ENCODE assay signal across 15 cellular contexts in the genomic region with DNA sequence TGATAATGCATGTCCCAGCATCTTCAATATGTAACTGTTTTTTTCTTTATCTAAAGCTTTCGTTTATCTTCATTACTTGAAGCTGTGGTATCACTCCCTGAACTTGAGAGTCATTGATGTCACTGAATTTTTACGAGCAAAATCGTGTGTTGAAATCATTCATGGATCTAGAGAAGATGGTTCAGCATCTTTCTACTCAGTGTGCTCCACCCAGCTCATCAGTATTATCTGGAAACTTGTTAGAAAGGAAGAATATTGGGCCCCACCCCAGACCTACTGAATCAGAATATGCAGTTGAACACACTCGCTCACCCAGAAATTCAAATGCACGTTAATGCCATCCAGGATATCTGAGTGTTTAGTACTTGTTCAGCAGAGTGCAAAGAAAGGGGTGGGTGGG. TPM values are rescaled to one million over a fixed set of nuclear protein-coding genes. Genes with fewer than 3 reads are reported as not detected.
DNase-seq lines count a peak whose midpoint lies in the region; ATAC-seq and TF ChIP-seq lines count a peak whose summit lies in the region.
"Had no signal": no experiment of that assay in that cellular context is flagged by ENCODE, and none has a peak within 500 bp of the region (broad histone marks: within the 10 kb centered on the region; RNA-seq: fewer than 3 reads in every experiment).

No MANE protein-coding gene starts in this region.

- CTCF ChIA-PET in HEK293 (lab: Yijun Ruan, JAX) = interaction anchor here (0.6 kb wide), 1 partner anchor 132 kb away, joined by 3 read pairs; no protein-coding TSS in a partner anchor

- no peak overlapping the region for H2AFZ ChIP-seq in osteoblast (ENCODE audit: low read length)

- H3K4me3 ChIP-seq in HEK293 (ENCODE audit: low read depth, low read length) (no peak overlapping the region), osteoblast (ENCODE audit: insufficient read depth, low read length) (no peak overlapping the region)
- H3K4me3 ChIP-seq: A549 had no signal

- H3K4me1 Mint-ChIP-seq in brain (peaks cover 87% of the 10 kb centered on the region), type B pancreatic cell (ENCODE audit: unreplicated experiment) (peaks cover 57% of the 10 kb centered on the region), progenitor cell of endocrine pancreas (ENCODE audit: low read depth) (peaks cover 18% of the 10 kb centered on the region)

- POLR2A ChIA-PET in HEK293 (lab: Yijun Ruan, JAX) = interaction anchor here (0.9 kb wide), 1 partner anchor 59 kb away, joined by 3 read pairs; no protein-coding TSS in a partner anchor

- H3K9me3 Mint-ChIP-seq in brain (no peaks in the 10 kb centered on the region), type B pancreatic cell (no peaks in the 10 kb centered on the region), progenitor cell of endocrine pancreas (ENCODE audit: low read depth) (no peaks in the 10 kb centered on the region)
- H3K9me3 Mint-ChIP-seq: CD4-positive, alpha-beta T cell; H9 had no signal

- H3K36me3 Mint-ChIP-seq in brain (peaks cover 11% of the 10 kb centered on the region), type B pancreatic cell (peaks cover 27% of the 10 kb centered on the region), progenitor cell of endocrine pancreas (ENCODE audit: insufficient read depth) (no peaks in the 10 kb centered on the region)

- H3K27ac Mint-ChIP-seq in brain (peak overlapping the region in 1 of 5 experiments; percentile 71), type B pancreatic cell (no peak overlapping the region), progenitor cell of endocrine pancreas (no peak overlapping the region)
- H3K27ac Mint-ChIP-seq: CD4-positive, alpha-beta T cell; H9 had no signal

- no peak for DNase-seq in omental fat pad (ENCODE audit: low spot score)
- DNase-seq in type B pancreatic cell (ENCODE audit: extremely low spot score, unreplicated experiment) = no peak
- DNase-seq in progenitor cell of endocrine pancreas (ENCODE audit: low spot score, unreplicated experiment) = no peak
- DNase-seq in osteoblast (ENCODE audit: insufficient read length, low spot score, missing footprints) = no peak
- DNase-seq: AML-193; Caco-2; CD4-positive, alpha-beta T cell; H9 had no signal

- no peak overlapping the region for H3K4me2 ChIP-seq in osteoblast (ENCODE audit: insufficient read depth, low read length)
- H3K4me2 ChIP-seq: A549 had no signal

- H3K4me3 Mint-ChIP-seq in brain (peak overlapping the region in 4 of 5 experiments; percentile 17 to 78 (median 60)), type B pancreatic cell (peak overlapping the region; percentile 73), progenitor cell of endocrine pancreas (ENCODE audit: low read depth) (no peak overlapping the region)
- H3K4me3 Mint-ChIP-seq: CD4-positive, alpha-beta T cell; H9 had no signal

- no peaks in the 10 kb centered on the region for H3K79me2 ChIP-seq in osteoblast (ENCODE audit: insufficient read depth, low read length)

- H4K20me1 ChIP-seq in osteoblast (ENCODE audit: insufficient read depth, low read length) = no peaks in the 10 kb centered on the region

- H3K27me3 ChIP-seq in osteoblast (ENCODE audit: insufficient read depth, low read length) = peaks cover 10% of the 10 kb centered on the region

- H3K27me3 Mint-ChIP-seq in brain = peaks cover 5% of the 10 kb centered on the region
- H3K27me3 Mint-ChIP-seq in type B pancreatic cell = peaks cover 10% of the 10 kb centered on the region
- H3K27me3 Mint-ChIP-seq in progenitor cell of endocrine pancreas = no peaks in the 10 kb centered on the region

- H3K36me3 ChIP-seq in HEK293 (ENCODE audit: control insufficient read depth in 2 of 2, insufficient read depth in 1 of 2, low read length in 2 of 2) (no peaks in the 10 kb centered on the region), osteoblast (ENCODE audit: insufficient read depth, low read length) (no peaks in the 10 kb centered on the region)

- no peak overlapping the region for H3K27ac ChIP-seq in HEK293 (ENCODE audit: extremely low read depth, low read depth, low read length)
- no peak overlapping the region for H3K27ac ChIP-seq in osteoblast (ENCODE audit: low read depth, low read length)
- H3K27ac ChIP-seq: 22Rv1, A549, C4-2B had no signal

- peak; percentile 32 for ATAC-seq in omental fat pad (ENCODE audit: low FRiP score)
- no peak for ATAC-seq in SK-N-SH treated with all-trans-retinoic acid at 6 μM for 48 hours
- ATAC-seq: A549, HepG2 had no signal

- H3K4me1 ChIP-seq in HEK293 (ENCODE audit: control insufficient read depth, insufficient read depth, low read length) = peaks cover 2% of the 10 kb centered on the region; the same call in 1 of the 2 replicates
- no peaks in the 10 kb centered on the region for H3K4me1 ChIP-seq in osteoblast (ENCODE audit: insufficient read depth, low read length)
- H3K4me1 ChIP-seq: A549, Caco-2 had no signal

- H3K9me3 ChIP-seq in HEK293 (ENCODE audit: control insufficient read depth, insufficient read depth, low read depth, low read length) = no peaks in the 10 kb centered on the region
- H3K9me3 ChIP-seq in osteoblast (ENCODE audit: low read depth, low read length) = no peaks in the 10 kb centered on the region
- H3K9me3 ChIP-seq: A549, Caco-2 had no signal

- TF ChIP-seq CTCF in HEK293 (tag by site-specific recombination; IDR thresholded peaks at IDR 0.05) = no peak
- no peak for TF ChIP-seq CTCF in brain (conservative IDR thresholded peaks at IDR 0.05)
- no peak for TF ChIP-seq CTCF in omental fat pad (IDR thresholded peaks at IDR 0.05)
- TF ChIP-seq CTCF in type B pancreatic cell (conservative IDR thresholded peaks at IDR 0.05) = no peak
- no peak for TF ChIP-seq CTCF in progenitor cell of endocrine pancreas (IDR thresholded peaks at IDR 0.05; ENCODE audit: unreplicated experiment)
- no peak for TF ChIP-seq CTCF in osteoblast (IDR thresholded peaks at IDR 0.05; ENCODE audit: extremely low read depth, low read depth, low read length)

TF ChIP-seq in HEK293, 187 proteins besides CTCF, POLR2A, EP300 and RAD21:
- no peak for TF ChIP-seq ZNF155 (tag by site-specific recombination; IDR thresholded peaks at IDR 0.05)
- TF ChIP-seq WT1 (tag by site-specific recombination; IDR thresholded peaks at IDR 0.05) = peak; percentile 43; the same call in 1 of the 2 replicates
- no peak for TF ChIP-seq ZNF175 (tag by site-specific recombination; IDR thresholded peaks at IDR 0.05)
- TF ChIP-seq ZBTB21 (tag by site-specific recombination; IDR thresholded peaks at IDR 0.05) = no peak

TF ChIP-seq in SK-N-SH treated with all-trans-retinoic acid at 6 μM for 48 hours, 23 proteins besides CTCF, POLR2A, EP300 and RAD21 (continues in another document):
- TF ChIP-seq SNAI2 (CRISPR knock-in tag; IDR thresholded peaks at IDR 0.05) = no peak
- TF ChIP-seq OSR1 (CRISPR knock-in tag; IDR thresholded peaks at IDR 0.05) = no peak
- TF ChIP-seq ZC3H10 (CRISPR knock-in tag; IDR thresholded peaks at IDR 0.05) = no peak
- no peak for TF ChIP-seq RARB (CRISPR knock-in tag; IDR thresholded peaks at IDR 0.05)
- no peak for TF ChIP-seq TCF4 (CRISPR knock-in tag; IDR thresholded peaks at IDR 0.05; ENCODE audit: borderline replicate concordance)
- TF ChIP-seq, protein P1, sequence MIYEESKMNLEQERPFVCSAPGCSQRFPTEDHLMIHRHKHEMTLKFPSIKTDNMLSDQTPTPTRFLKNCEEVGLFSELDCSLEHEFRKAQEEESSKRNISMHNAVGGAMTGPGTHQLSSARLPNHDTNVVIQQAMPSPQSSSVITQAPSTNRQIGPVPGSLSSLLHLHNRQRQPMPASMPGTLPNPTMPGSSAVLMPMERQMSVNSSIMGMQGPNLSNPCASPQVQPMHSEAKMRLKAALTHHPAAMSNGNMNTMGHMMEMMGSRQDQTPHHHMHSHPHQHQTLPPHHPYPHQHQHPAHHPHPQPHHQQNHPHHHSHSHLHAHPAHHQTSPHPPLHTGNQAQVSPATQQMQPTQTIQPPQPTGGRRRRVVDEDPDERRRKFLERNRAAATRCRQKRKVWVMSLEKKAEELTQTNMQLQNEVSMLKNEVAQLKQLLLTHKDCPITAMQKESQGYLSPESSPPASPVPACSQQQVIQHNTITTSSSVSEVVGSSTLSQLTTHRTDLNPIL (CRISPR knock-in tag; IDR thresholded peaks at IDR 0.05; ENCODE audit: low read depth) = no peak
- TF ChIP-seq, protein P2, sequence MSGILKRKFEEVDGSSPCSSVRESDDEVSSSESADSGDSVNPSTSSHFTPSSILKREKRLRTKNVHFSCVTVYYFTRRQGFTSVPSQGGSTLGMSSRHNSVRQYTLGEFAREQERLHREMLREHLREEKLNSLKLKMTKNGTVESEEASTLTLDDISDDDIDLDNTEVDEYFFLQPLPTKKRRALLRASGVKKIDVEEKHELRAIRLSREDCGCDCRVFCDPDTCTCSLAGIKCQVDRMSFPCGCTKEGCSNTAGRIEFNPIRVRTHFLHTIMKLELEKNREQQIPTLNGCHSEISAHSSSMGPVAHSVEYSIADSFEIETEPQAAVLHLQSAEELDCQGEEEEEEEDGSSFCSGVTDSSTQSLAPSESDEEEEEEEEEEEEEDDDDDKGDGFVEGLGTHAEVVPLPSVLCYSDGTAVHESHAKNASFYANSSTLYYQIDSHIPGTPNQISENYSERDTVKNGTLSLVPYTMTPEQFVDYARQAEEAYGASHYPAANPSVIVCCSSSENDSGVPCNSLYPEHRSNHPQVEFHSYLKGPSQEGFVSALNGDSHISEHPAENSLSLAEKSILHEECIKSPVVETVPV (CRISPR knock-in tag; IDR thresholded peaks at IDR 0.05) = no peak
- no peak for TF ChIP-seq ZFP3 (CRISPR knock-in tag; IDR thresholded peaks at IDR 0.05)
- no peak for TF ChIP-seq CSDC2 (CRISPR knock-in tag; IDR thresholded peaks at IDR 0.05)
- TF ChIP-seq, protein P3, sequence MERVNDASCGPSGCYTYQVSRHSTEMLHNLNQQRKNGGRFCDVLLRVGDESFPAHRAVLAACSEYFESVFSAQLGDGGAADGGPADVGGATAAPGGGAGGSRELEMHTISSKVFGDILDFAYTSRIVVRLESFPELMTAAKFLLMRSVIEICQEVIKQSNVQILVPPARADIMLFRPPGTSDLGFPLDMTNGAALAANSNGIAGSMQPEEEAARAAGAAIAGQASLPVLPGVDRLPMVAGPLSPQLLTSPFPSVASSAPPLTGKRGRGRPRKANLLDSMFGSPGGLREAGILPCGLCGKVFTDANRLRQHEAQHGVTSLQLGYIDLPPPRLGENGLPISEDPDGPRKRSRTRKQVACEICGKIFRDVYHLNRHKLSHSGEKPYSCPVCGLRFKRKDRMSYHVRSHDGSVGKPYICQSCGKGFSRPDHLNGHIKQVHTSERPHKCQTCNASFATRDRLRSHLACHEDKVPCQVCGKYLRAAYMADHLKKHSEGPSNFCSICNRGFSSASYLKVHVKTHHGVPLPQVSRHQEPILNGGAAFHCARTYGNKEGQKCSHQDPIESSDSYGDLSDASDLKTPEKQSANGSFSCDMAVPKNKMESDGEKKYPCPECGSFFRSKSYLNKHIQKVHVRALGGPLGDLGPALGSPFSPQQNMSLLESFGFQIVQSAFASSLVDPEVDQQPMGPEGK (CRISPR knock-in tag; IDR thresholded peaks at IDR 0.05; ENCODE audit: borderline replicate concordance) = no peak

RNA-seq across cellular contexts. Expression of a gene that starts 8.3 kb away (rescaled TPM):
- 6.3 TPM for polyA plus RNA-seq in brain (ENCODE audit: insufficient read depth, low read depth, low replicate concordance)
- 100 to 1,000 TPM in 1 of 4 donors, 10 to 100 TPM in 3; 13.1 to 159 (median 43.4) TPM for total RNA-seq in omental fat pad
- 23.5 and 157 TPM in 2 replicates for total RNA-seq in type B pancreatic cell (ENCODE audit: low replicate concordance)
- total RNA-seq in progenitor cell of endocrine pancreas = 24.9 and 26.4 TPM in 2 replicates
- 12.3 and 15.3 TPM in 2 replicates for total RNA-seq in osteoblast
